14 cellular contexts compared by ENCODE assay signal in genomic region chr1:144019101-144019500, GRCh38. TPM values are rescaled to one million over a fixed set of nuclear protein-coding genes. Genes with fewer than 3 reads are reported as not detected.
DNase-seq lines count a peak whose midpoint lies in the region; ATAC-seq, FAIRE-seq and TF ChIP-seq lines count a peak whose summit lies in the region.
"Not testable (repeated sequence)": the region's sequence is repeated elsewhere in the genome, so short reads cannot be mapped to it uniquely, and the experiment has no call there.
"Had no signal": no experiment of that assay in that cellular context is flagged by ENCODE, and none has a peak within 500 bp of the region (broad histone marks: within the 10 kb centered on the region; RNA-seq: fewer than 3 reads in every experiment).

No MANE protein-coding gene starts in this region.

- WGBS in GM12878 (ENCODE audit: insufficient coverage, insufficient replicate concordance, low lambda C conversion rate, missing lambda C conversion rate): no CpG with 5 or more reads among the region's 2 CpGs

- SMC1A ChIA-PET in GM12878 (lab: Charles Lee; ENCODE audit: uncharacterized antibody, unreplicated experiment): not testable (repeated sequence)

- ATAC-seq in GM18868 (IDR thresholded peaks at IDR 0.05; ENCODE audit: unreplicated experiment): peak; percentile 45
- ATAC-seq in HG02610 (IDR thresholded peaks at IDR 0.05; ENCODE audit: unreplicated experiment): peak; percentile 66
- ATAC-seq in GM12878: peak; percentile 44
- peak; percentile 59 for ATAC-seq in stimulated activated effector memory CD8-positive, alpha-beta T cell treated with anti-CD3 and anti-CD28 coated beads, Interleukin-12 subunit alpha, Interleukin-12 subunit beta, amount 100 ng/mL, for 72 hours
- ATAC-seq in stimulated activated memory B cell treated with anti-CD40 and anti-IgM and Interleukin-4, amounts not matched to agents 10 μg/mL and 1 μg/mL and 100 μg/mL, for 72 hours: peak; percentile 59
- ATAC-seq in stimulated activated naive B cell treated with anti-CD40 and anti-IgM and Interleukin-4, amounts not matched to agents 10 μg/mL and 1 μg/mL and 100 μg/mL, for 72 hours (replicated peaks): peak; percentile 52 to 64

- not testable (repeated sequence) for TF ChIP-seq POLR2A in GM12878 (IDR thresholded peaks at IDR 0.05; ENCODE audit: low read depth, low read length)

- TF ChIP-seq CTCF in GM12878 (IDR thresholded peaks at IDR 0.05 in 2 of 3, conservative IDR thresholded peaks at IDR 0.05 in 1 of 3; ENCODE audit: control insufficient read depth in 2 of 3, extremely low read depth in 1 of 3, insufficient read depth in 1 of 3, low read depth in 3 of 3, low read length in 3 of 3): not testable (repeated sequence)

- not testable (repeated sequence) for H3K9ac ChIP-seq in Karpas-422 (ENCODE audit: low read length); GM12878 (ENCODE audit: control insufficient read depth, insufficient read depth, low read length)

- not testable (repeated sequence) for H3K27me3 Mint-ChIP-seq in stimulated activated memory B cell treated with anti-CD40 and anti-IgM and Interleukin-4, amounts not matched to agents 10 μg/mL and 1 μg/mL and 100 μg/mL, for 72 hours; stimulated activated naive B cell treated with anti-CD40 and anti-IgM and Interleukin-4, amounts not matched to agents 10 μg/mL and 1 μg/mL and 100 μg/mL, for 72 hours

- TF ChIP-seq EP300 in GM12878 (IDR thresholded peaks at IDR 0.05; ENCODE audit: borderline replicate concordance in 1 of 2, control insufficient read depth in 1 of 2, low read depth in 2 of 2, low read length in 2 of 2): not testable (repeated sequence)

- H3K9me3 ChIP-seq in Karpas-422 (ENCODE audit: low read length); GM12878 (replicated peaks; ENCODE audit: control insufficient read depth, insufficient read depth, low read length): not testable (repeated sequence)

- H4K20me1 ChIP-seq in Karpas-422 (ENCODE audit: insufficient read depth, low read depth, low read length); GM12878 (ENCODE audit: control insufficient read depth, insufficient read depth): not testable (repeated sequence)

- not testable (repeated sequence) for DNase-seq in Karpas-422; GM12878 (ENCODE audit: low read depth, low spot score); stimulated activated effector memory CD8-positive, alpha-beta T cell treated with anti-CD3 and anti-CD28 coated beads, Interleukin-12 subunit alpha, Interleukin-12 subunit beta, amount 100 ng/mL, for 72 hours (ENCODE audit: low spot score in 2 of 2); stimulated activated naive B cell treated with anti-CD40 and anti-IgM and Interleukin-4, amounts not matched to agents 10 μg/mL and 1 μg/mL and 100 μg/mL, for 72 hours

- in situ Hi-C loops in GM12878 (cut with MboI): not testable (repeated sequence)

- peak overlapping the region; percentile 79 for H3K27ac ChIP-seq in Karpas-422 (ENCODE audit: low read length)
- H3K27ac ChIP-seq in GM12878 (ENCODE audit: control insufficient read depth, insufficient read depth): not testable (repeated sequence)

- POLR2A ChIA-PET in GM12878 (lab: Charles Lee): not testable (repeated sequence)

- H3K27ac Mint-ChIP-seq in stimulated activated effector memory CD8-positive, alpha-beta T cell treated with anti-CD3 and anti-CD28 coated beads, Interleukin-12 subunit alpha, Interleukin-12 subunit beta, amount 100 ng/mL, for 72 hours; stimulated activated memory B cell treated with anti-CD40 and anti-IgM and Interleukin-4, amounts not matched to agents 10 μg/mL and 1 μg/mL and 100 μg/mL, for 72 hours; stimulated activated naive B cell treated with anti-CD40 and anti-IgM and Interleukin-4, amounts not matched to agents 10 μg/mL and 1 μg/mL and 100 μg/mL, for 72 hours: not testable (repeated sequence)

- CTCF ChIA-PET in GM12878 (lab: Yijun Ruan, JAX): not testable (repeated sequence)

- H3K4me1 ChIP-seq in Karpas-422 (ENCODE audit: low read length); GM12878 (ENCODE audit: control insufficient read depth, insufficient read depth, low read length): not testable (repeated sequence)

- not testable (repeated sequence) for FAIRE-seq in GM12878 (lab: Jason Lieb, UNC)

- H3K27me3 ChIP-seq in Karpas-422 (ENCODE audit: low read length); GM12878 (replicated peaks in 1 of 2; ENCODE audit: control insufficient read depth in 2 of 2, insufficient read depth in 2 of 2, low read length in 1 of 2): not testable (repeated sequence)

- not testable (repeated sequence) for H3K4me3 ChIP-seq in Karpas-422 (ENCODE audit: low read length); GM12878

- not testable (repeated sequence) for H3K79me2 ChIP-seq in Karpas-422 (ENCODE audit: low read length); GM12878 (ENCODE audit: control insufficient read depth, insufficient read depth, low read length)

- not testable (repeated sequence) for H2AFZ ChIP-seq in Karpas-422 (ENCODE audit: low read length); GM12878 (ENCODE audit: control insufficient read depth, low read depth, low read length)

- BruUV-seq in GM12878 (replicated peaks; lab: Mats Ljungman, UMichigan): not testable (repeated sequence)

- intact Hi-C loops in GM12878 (cut with micrococcal nuclease; ENCODE audit: unreplicated experiment): not testable (repeated sequence)

- not testable (repeated sequence) for H3K4me1 Mint-ChIP-seq in stimulated activated effector memory CD8-positive, alpha-beta T cell treated with anti-CD3 and anti-CD28 coated beads, Interleukin-12 subunit alpha, Interleukin-12 subunit beta, amount 100 ng/mL, for 72 hours; stimulated activated memory B cell treated with anti-CD40 and anti-IgM and Interleukin-4, amounts not matched to agents 10 μg/mL and 1 μg/mL and 100 μg/mL, for 72 hours; stimulated activated naive B cell treated with anti-CD40 and anti-IgM and Interleukin-4, amounts not matched to agents 10 μg/mL and 1 μg/mL and 100 μg/mL, for 72 hours

- H3K4me3 Mint-ChIP-seq in stimulated activated effector memory CD8-positive, alpha-beta T cell treated with anti-CD3 and anti-CD28 coated beads, Interleukin-12 subunit alpha, Interleukin-12 subunit beta, amount 100 ng/mL, for 72 hours; stimulated activated memory B cell treated with anti-CD40 and anti-IgM and Interleukin-4, amounts not matched to agents 10 μg/mL and 1 μg/mL and 100 μg/mL, for 72 hours; stimulated activated naive B cell treated with anti-CD40 and anti-IgM and Interleukin-4, amounts not matched to agents 10 μg/mL and 1 μg/mL and 100 μg/mL, for 72 hours: not testable (repeated sequence)

- H3K36me3 ChIP-seq in Karpas-422 (ENCODE audit: insufficient read depth, low read length); GM12878 (ENCODE audit: control insufficient read depth in 2 of 2, insufficient read depth in 2 of 2, low read length in 1 of 2): not testable (repeated sequence)

- not testable (repeated sequence) for H3K36me3 Mint-ChIP-seq in stimulated activated effector memory CD8-positive, alpha-beta T cell treated with anti-CD3 and anti-CD28 coated beads, Interleukin-12 subunit alpha, Interleukin-12 subunit beta, amount 100 ng/mL, for 72 hours; stimulated activated memory B cell treated with anti-CD40 and anti-IgM and Interleukin-4, amounts not matched to agents 10 μg/mL and 1 μg/mL and 100 μg/mL, for 72 hours; stimulated activated naive B cell treated with anti-CD40 and anti-IgM and Interleukin-4, amounts not matched to agents 10 μg/mL and 1 μg/mL and 100 μg/mL, for 72 hours

- H3K9me3 Mint-ChIP-seq in stimulated activated effector memory CD8-positive, alpha-beta T cell treated with anti-CD3 and anti-CD28 coated beads, Interleukin-12 subunit alpha, Interleukin-12 subunit beta, amount 100 ng/mL, for 72 hours; stimulated activated memory B cell treated with anti-CD40 and anti-IgM and Interleukin-4, amounts not matched to agents 10 μg/mL and 1 μg/mL and 100 μg/mL, for 72 hours; stimulated activated naive B cell treated with anti-CD40 and anti-IgM and Interleukin-4, amounts not matched to agents 10 μg/mL and 1 μg/mL and 100 μg/mL, for 72 hours: not testable (repeated sequence)

- H3K9me2 ChIP-seq in Karpas-422 (replicated peaks; ENCODE audit: insufficient read depth, low read length): not testable (repeated sequence)

- TF ChIP-seq RAD21 in GM12878 (IDR thresholded peaks at IDR 0.05; ENCODE audit: insufficient read depth, low read depth, low read length): not testable (repeated sequence)

- not testable (repeated sequence) for H3K4me2 ChIP-seq in Karpas-422 (ENCODE audit: low read depth, low read length, poor library complexity, severe bottlenecking); GM12878 (ENCODE audit: control insufficient read depth, insufficient read depth)

- RAD21 ChIA-PET in GM12878 (lab: Charles Lee; ENCODE audit: unreplicated experiment): not testable (repeated sequence)

RNA-seq across cellular contexts. Expression of gene FAM72C, which starts 47.3 kb away (rescaled TPM):
- total RNA-seq in Karpas-422 (2014; rRNA removed; shearing (Covaris generic); ENCODE audit: low replicate concordance): 13.7 and 24.2 TPM in 2 replicates
- 3.7 and 5.6 TPM in 2 replicates for total RNA-seq in GM12878 (2013; cell fraction: nucleolus; rRNA removed)
- 8.5 and 8.6 TPM in 2 replicates for total RNA-seq in GM12878 (2014; rRNA removed)
- total RNA-seq in GM12878 (2014; rRNA removed; fragmentation: Illumina TruSeq; extraction: Trizol): 8.5 and 8.9 TPM in 2 replicates
- total RNA-seq in GM12878 (2021): 7.2 and 9.1 TPM in 2 replicates
- polyA plus RNA-seq in GM12878 (2011; ENCODE audit: low read depth): 2.0 TPM
- 21.4 and 41.5 TPM in 2 replicates for polyA plus RNA-seq in GM12878 (2011; rRNA removed)
- polyA plus RNA-seq in GM12878 (2011; cell fraction: cytosol; rRNA removed): 7.9 and 10.4 TPM in 2 replicates
- 10.5 TPM in 2 replicates for polyA plus RNA-seq in GM12878 (2011; cell fraction: nucleus; rRNA removed)
- 4.7 and 8.8 TPM in 2 replicates for polyA plus RNA-seq in GM12878 (2012)
- polyA plus RNA-seq in GM12878 (2014; fragmentation: Illumina TruSeq; extraction: Trizol): 18.1 and 20.2 TPM in 2 replicates
- 1 to 10 TPM; 1.9 to 4.6 TPM for polyA plus RNA-seq in GM12878 (2014; fragmentation: Nextera tagmentation; extraction: Ambion mirVana)
- 8.0 and 10.6 TPM in 2 replicates for polyA plus RNA-seq in GM12878 (2014; rRNA removed)
- 10 to 100 TPM; 14.3 to 20.7 TPM for polyA plus RNA-seq in GM12878 (2016; fragmentation: Nextera tagmentation; extraction: Ambion mirVana)
- polyA minus RNA-seq in GM12878 (2011; rRNA and poly(A)+ RNA removed): 8.0 and 11.6 TPM in 2 replicates
- 0.52 and 6.5 TPM in 2 replicates for polyA minus RNA-seq in GM12878 (2011; cell fraction: cytosol; rRNA and poly(A)+ RNA removed)
- polyA minus RNA-seq in GM12878 (2011; cell fraction: nucleus; rRNA and poly(A)+ RNA removed): 1.9 and 2.6 TPM in 2 replicates
- total RNA-seq: B cell; Caco-2; CD4-positive, alpha-beta T cell; CD4-positive, CD25-positive, alpha-beta regulatory T cell; CD8-positive, alpha-beta T cell had no signal
- polyA plus RNA-seq: CD4-positive, alpha-beta memory T cell; CD8-positive, alpha-beta memory T cell had no signal
